Comparison of ENCODE assay signal across 8 cellular contexts in the genomic region with DNA sequence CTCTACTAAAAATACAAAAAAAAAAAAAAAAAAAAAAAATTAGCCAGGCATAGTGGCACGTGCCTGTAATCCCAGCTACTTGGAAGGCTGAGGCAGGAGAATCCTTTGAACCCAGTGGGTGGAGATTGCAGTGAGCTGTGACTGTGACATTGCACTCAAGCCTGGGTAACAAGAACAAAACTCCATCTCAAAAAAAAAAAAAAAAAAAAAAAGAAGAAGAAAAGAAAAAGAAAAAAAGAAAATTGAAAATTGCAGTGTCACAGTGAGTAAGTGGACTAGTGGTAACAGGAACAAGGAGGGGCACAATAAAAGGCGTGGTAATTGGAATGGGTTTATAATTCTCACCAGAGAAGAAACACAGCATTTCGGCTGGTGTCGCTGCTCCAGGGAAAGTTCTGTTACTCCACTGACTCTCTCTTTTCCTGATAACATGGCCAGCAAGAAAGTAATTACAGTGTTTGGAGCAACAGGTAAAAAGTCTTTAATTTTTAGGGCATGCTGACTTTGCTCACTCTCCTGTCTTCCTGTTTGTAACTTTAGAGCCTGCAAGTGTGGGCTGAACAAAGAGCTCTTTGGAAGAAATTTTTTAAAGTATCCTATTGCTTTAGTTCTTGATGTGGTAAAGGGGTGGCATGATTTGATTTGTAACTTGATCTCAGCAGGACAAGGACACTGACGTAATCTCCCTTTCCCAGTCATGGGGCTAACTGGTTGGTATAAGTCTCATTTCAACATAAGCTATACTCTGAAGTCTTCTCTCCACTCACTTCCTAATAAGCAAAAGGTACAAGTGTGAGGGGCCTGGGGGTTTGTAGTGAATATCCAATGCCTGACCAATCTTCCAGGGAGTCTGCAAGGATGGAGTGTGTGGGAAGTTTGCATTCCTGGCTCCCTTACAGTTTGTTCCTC. TPM values are rescaled to one million over a fixed set of nuclear protein-coding genes. Genes with fewer than 3 reads are reported as not detected.
DNase-seq lines count a peak whose midpoint lies in the region; ATAC-seq and TF ChIP-seq lines count a peak whose summit lies in the region.

No MANE protein-coding gene starts in this region.

- H2AFZ ChIP-seq in neuronal stem cell (ENCODE audit: low read length): peak overlapping the region; percentile 23

- no peaks in the 10 kb centered on the region for H3K36me3 ChIP-seq in colonic mucosa
- H3K36me3 ChIP-seq in neuronal stem cell (replicated peaks in 1 of 2; ENCODE audit: control insufficient read depth in 2 of 2, insufficient read depth in 2 of 2, low read length in 2 of 2): no peaks in the 10 kb centered on the region

- no peaks in the 10 kb centered on the region for H3K9me3 ChIP-seq in colonic mucosa
- H3K9me3 ChIP-seq in neuronal stem cell (replicated peaks in 1 of 2; ENCODE audit: control insufficient read depth in 2 of 2, insufficient read depth in 1 of 2, low read depth in 1 of 2, low read length in 2 of 2): peaks cover 0 to 4% of the 10 kb centered on the region in 2 donors

- no peak for TF ChIP-seq CTCF in colonic mucosa (IDR thresholded peaks at IDR 0.05)

- no peak overlapping the region for H3K18ac ChIP-seq in neuronal stem cell (ENCODE audit: low read length)

- H2BK120ac ChIP-seq in neuronal stem cell (ENCODE audit: low read depth, low read length): no peak overlapping the region

- H3K4me1 ChIP-seq in colonic mucosa: no peaks in the 10 kb centered on the region
- peaks cover 0 to 4% of the 10 kb centered on the region in 2 donors for H3K4me1 ChIP-seq in neuronal stem cell (ENCODE audit: control insufficient read depth in 2 of 2, insufficient read depth in 1 of 2, low read depth in 1 of 2, low read length in 2 of 2)

- no peak overlapping the region for H3K23ac ChIP-seq in neuronal stem cell (ENCODE audit: low read depth, low read length, poor library complexity)

- no peak overlapping the region for H2BK5ac ChIP-seq in neuronal stem cell (ENCODE audit: low read length)

- H2AK5ac ChIP-seq in neuronal stem cell (ENCODE audit: low read depth, low read length): no peak overlapping the region

- peak overlapping the region in 1 of 2 donors; percentile 74 for H3K9ac ChIP-seq in colonic mucosa (ENCODE audit: low read depth in 2 of 2, low read length in 2 of 2)
- H3K9ac ChIP-seq in neuronal stem cell (ENCODE audit: low read depth, low read length, poor library complexity): no peak overlapping the region

- DNase-seq in DMS 273 treated with DMSO at 0.1 percent for 48 hours (lab: John Stamatoyannopoulos, UW): peak; percentile 28
- peak; percentile 97 for DNase-seq in NCI-H2107 treated with DMSO at 0.1 percent for 48 hours (lab: John Stamatoyannopoulos, UW; ENCODE audit: unreplicated experiment)
- DNase-seq in colonic mucosa: peak; percentile 61
- DNase-seq in neuronal stem cell (ENCODE audit: low spot score): no peak
- DNase-seq in hippocampal formation (lab: John Stamatoyannopoulos, UW): no peak

- no peak overlapping the region for H3K14ac ChIP-seq in neuronal stem cell (ENCODE audit: low read length)

- no peak overlapping the region for H3K4ac ChIP-seq in neuronal stem cell (ENCODE audit: low read length)

- peak overlapping the region; percentile 19 for H3K4me3 ChIP-seq in colonic mucosa
- no peak overlapping the region for H3K4me3 ChIP-seq in neuronal stem cell (ENCODE audit: low read length in 2 of 2)

- no peak overlapping the region for H4K91ac ChIP-seq in neuronal stem cell (ENCODE audit: low read depth, low read length, poor library complexity)

- no peaks in the 10 kb centered on the region for H3K27me3 ChIP-seq in colonic mucosa
- H3K27me3 ChIP-seq in neuronal stem cell (ENCODE audit: control insufficient read depth in 3 of 3, insufficient read depth in 3 of 3, low read depth in 1 of 3, low read length in 3 of 3): peaks cover 0 to 15% (median 0%) of the 10 kb centered on the region in 3 experiments

- H3K27ac ChIP-seq in colonic mucosa (peak overlapping the region; percentile 71), neuronal stem cell (replicated peaks; ENCODE audit: low read length) (no peak overlapping the region)

- no peak overlapping the region for H4K8ac ChIP-seq in neuronal stem cell (ENCODE audit: low read depth, low read length)

- ATAC-seq in HG02973 (IDR thresholded peaks at IDR 0.05; ENCODE audit: unreplicated experiment): no peak
- ATAC-seq in GM18861 (IDR thresholded peaks at IDR 0.05; ENCODE audit: unreplicated experiment): no peak
- no peak for ATAC-seq in HG02870 (IDR thresholded peaks at IDR 0.05; ENCODE audit: unreplicated experiment)

- H3K79me1 ChIP-seq in neuronal stem cell (ENCODE audit: low read depth, low read length): no peaks in the 10 kb centered on the region

- intact Hi-C loops in colonic mucosa (cut with DNase I): no loop called here

- H3K4me2 ChIP-seq in neuronal stem cell (ENCODE audit: insufficient read depth, low read length, poor library complexity, severe bottlenecking): no peak overlapping the region

- no CpG with 5 or more reads among the region's 5 CpGs for WGBS in neuronal stem cell (ENCODE audit: extremely low coverage in 2 of 2, insufficient read length in 2 of 2, insufficient replicate concordance in 1 of 2), 2 donors

- H2BK15ac ChIP-seq in neuronal stem cell (ENCODE audit: low read length): no peak overlapping the region

- no peak overlapping the region for H2BK12ac ChIP-seq in neuronal stem cell (ENCODE audit: low read length)

RNA-seq across cellular contexts. Expression of a gene that starts 22.0 kb away (rescaled TPM):
- total RNA-seq in colonic mucosa: 100 to 1,000 TPM in 1 of 2 donors, 10 to 100 TPM in 1; 98.8 to 140 TPM
- polyA plus RNA-seq in neuronal stem cell (2013, experiment 1 of 2): 305 TPM
- polyA plus RNA-seq in neuronal stem cell (2013, experiment 2 of 2): 338 TPM

Comparison
In these comparisons a context has a peak if more than half of its experiments do, and no peak if none do; other contexts are left out.
1. DNase-seq: peak in DMS 273 treated with DMSO at 0.1 percent for 48 hours (single experiment), NCI-H2107 treated with DMSO at 0.1 percent for 48 hours (single experiment) and colonic mucosa (single experiment); none in neuronal stem cell (single experiment) and hippocampal formation (0 of 2).